Comparison of ENCODE assay signal across 16 cellular contexts in genomic region chr14:23877538-23878180, GRCh38.
DNase-seq lines count a peak whose midpoint lies in the region; ATAC-seq and TF ChIP-seq lines count a peak whose summit lies in the region.
"Had no signal": no experiment of that assay in that cellular context is flagged by ENCODE, and none has a peak within 500 bp of the region (broad histone marks: within the 10 kb centered on the region; RNA-seq: fewer than 3 reads in every experiment).

No MANE protein-coding gene starts in this region.

- POLR2A ChIA-PET in GM10248 (lab: Yijun Ruan, JAX) = no interaction called here

- CTCF ChIA-PET in GM10248 (lab: Yijun Ruan, JAX) = interaction anchor here (0.8 to 1.9 kb wide), 7 partner anchors 10 to 288 kb away, joined by 3 to 4 read pairs (median 4); no protein-coding TSS in a partner anchor

- no peak for TF ChIP-seq CTCF in GM10248 (IDR thresholded peaks at IDR 0.05; ENCODE audit: control extremely low read depth, extremely low read depth, low read depth, missing control alignments)

- DNase-seq in GM10248 (ENCODE audit: extremely low spot score) = peak; percentile 37
- DNase-seq in EL = no peak
- no peak for DNase-seq in stimulated activated naive CD4-positive, alpha-beta T cell treated with Interleukin-2 at 50 U/mL for 16 hours (lab: John Stamatoyannopoulos, UW)
- no peak for DNase-seq in DMS114 treated with DMSO at 0.1 percent for 48 hours (lab: John Stamatoyannopoulos, UW; ENCODE audit: unreplicated experiment)
- DNase-seq in ecto neural progenitor cell (ENCODE audit: low spot score) = no peak
- DNase-seq: activated naive CD4-positive, alpha-beta T cell treated with Interleukin-2 at 50 U/mL for 16 hours; colonic mucosa; left colon; NCI-H2081 treated with DMSO at 0.1 percent for 48 hours; PC-3; substantia nigra; T-helper 9 cell had no signal

- ATAC-seq in GM18519 (IDR thresholded peaks at IDR 0.05; ENCODE audit: low FRiP score, unreplicated experiment) (peak; percentile 69), HG02571 (IDR thresholded peaks at IDR 0.05; ENCODE audit: unreplicated experiment) (peak; percentile 82), HG03565 (IDR thresholded peaks at IDR 0.05; ENCODE audit: unreplicated experiment) (peak; percentile 61)
- ATAC-seq: HCT116, left colon, PC-3 had no signal
